ENCODE assay signal across 21 cellular contexts in genomic region chr4:21041708-21042107, GRCh38.
"Had no signal": no experiment of that assay in that cellular context is flagged by ENCODE, and none has a peak within 500 bp of the region (broad histone marks: within the 10 kb centered on the region; RNA-seq: fewer than 3 reads in every experiment).

No MANE protein-coding gene starts in this region.

- ATAC-seq: HepG2 had no signal

- DNase-seq: IMR-90, Karpas-422, KG1, MG63, NCI-H1092, NCI-H1105 treated with DMSO at 0.1 percent for 48 hours, NCI-H1417 treated with DMSO at 0.1 percent for 48 hours, NCI-H146, NCI-H1694 treated with DMSO at 0.1 percent for 48 hours, NCI-H1930, NCI-H2081 treated with DMSO at 0.1 percent for 48 hours, NCI-H2171, NCI-H226, NCI-H446, NCI-H510A, NCI-H524 treated with DMSO at 0.1 percent for 48 hours, NCI-H69, NCI-H774, RPMI8226, SHP77 had no signal
